In the genomic region with DNA sequence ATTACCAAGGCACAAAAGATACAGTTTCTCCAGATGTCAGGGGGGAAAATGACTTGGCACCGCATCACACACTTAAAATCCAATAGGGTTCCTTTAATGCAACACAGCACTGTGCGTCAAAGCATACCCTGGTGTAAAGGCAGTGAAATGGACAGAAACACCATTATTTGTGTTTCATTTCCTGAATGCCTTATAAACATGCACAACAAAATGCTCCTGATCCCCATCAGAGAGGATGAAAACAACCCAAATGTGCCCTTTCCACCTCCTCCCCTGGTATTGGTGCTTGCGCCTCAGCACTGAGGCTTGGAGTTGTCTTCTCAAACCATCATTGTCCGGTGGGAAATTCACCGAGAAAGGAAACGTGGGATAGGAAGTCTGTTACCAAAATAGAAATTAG, we compare ENCODE assay signal across 8 cellular contexts. TPM values are rescaled to one million over a fixed set of nuclear protein-coding genes. Genes with fewer than 3 reads are reported as not detected.
DNase-seq lines count a peak whose midpoint lies in the region; ATAC-seq and TF ChIP-seq lines count a peak whose summit lies in the region.

No MANE protein-coding gene starts in this region.

- H3K9me3 Mint-ChIP-seq in dendritic cell treated with granulocyte-macrophage colony-stimulating factor and Interleukin-4, amounts not matched to agents 40 ng/mL and 50 ng/mL, for 4 days = no peaks in the 10 kb centered on the region

- no peaks in the 10 kb centered on the region for H3K27me3 Mint-ChIP-seq in dendritic cell treated with granulocyte-macrophage colony-stimulating factor and Interleukin-4, amounts not matched to agents 40 ng/mL and 50 ng/mL, for 4 days

- H3K4me1 ChIP-seq in cardiac muscle cell (ENCODE audit: low read depth) (peaks cover 38% of the 10 kb centered on the region), mesendoderm (ENCODE audit: control insufficient read depth, low read depth, low read length) (no peaks in the 10 kb centered on the region)

- peak overlapping the region; percentile 86 for H3K23ac ChIP-seq in mesendoderm (ENCODE audit: low read length)

- peak overlapping the region; percentile 99 for H3K27ac ChIP-seq in cardiac muscle cell
- no peak overlapping the region for H3K27ac ChIP-seq in mesendoderm (ENCODE audit: low read depth, low read length)

- ATAC-seq in Right ventricle myocardium superior (ENCODE audit: poor library complexity) = no peak
- no peak for ATAC-seq in GM21619 (IDR thresholded peaks at IDR 0.05; ENCODE audit: unreplicated experiment)

- H3K4me3 ChIP-seq in cardiac muscle cell (peak overlapping the region; percentile 53), mesendoderm (ENCODE audit: low read length) (peak overlapping the region; percentile 79)

- no peak overlapping the region for H2AK5ac ChIP-seq in mesendoderm (ENCODE audit: low read length)

- peak overlapping the region; percentile 92 for H3K9ac ChIP-seq in mesendoderm (ENCODE audit: low read length)

- H2BK120ac ChIP-seq in mesendoderm (ENCODE audit: low read depth, low read length) = no peak overlapping the region

- no peak overlapping the region for H2BK5ac ChIP-seq in mesendoderm (ENCODE audit: low read length)

- H3K36me3 ChIP-seq in cardiac muscle cell (no peaks in the 10 kb centered on the region), mesendoderm (ENCODE audit: control insufficient read depth, insufficient read depth, low read length) (no peaks in the 10 kb centered on the region)

- H3K27me3 ChIP-seq in cardiac muscle cell (no peaks in the 10 kb centered on the region), mesendoderm (ENCODE audit: insufficient read depth, low read length, poor library complexity) (no peaks in the 10 kb centered on the region)

- H3K36me3 Mint-ChIP-seq in dendritic cell treated with granulocyte-macrophage colony-stimulating factor and Interleukin-4, amounts not matched to agents 40 ng/mL and 50 ng/mL, for 4 days (ENCODE audit: low read depth) = peaks cover 19% of the 10 kb centered on the region

- H4K8ac ChIP-seq in mesendoderm (ENCODE audit: low read depth, low read length) = no peak overlapping the region

- peak overlapping the region; percentile 25 for H3K18ac ChIP-seq in mesendoderm (ENCODE audit: low read length)

- H3K4me3 Mint-ChIP-seq in dendritic cell treated with granulocyte-macrophage colony-stimulating factor and Interleukin-4, amounts not matched to agents 40 ng/mL and 50 ng/mL, for 4 days = peak overlapping the region; percentile 90

- H3K4me2 ChIP-seq in mesendoderm (ENCODE audit: low read length) = peak overlapping the region; percentile 47

- TF ChIP-seq CTCF in cardiac muscle cell (IDR thresholded peaks at IDR 0.05; ENCODE audit: low read depth, low read length) = no peak

- intact Hi-C loops in Right ventricle myocardium superior (cut with DNase I) = no loop called here
- intact Hi-C loops in dendritic cell treated with granulocyte-macrophage colony-stimulating factor and Interleukin-4, amounts not matched to agents 40 ng/mL and 50 ng/mL, for 4 days (cut with micrococcal nuclease) = loop anchor here (5.0 to 10.0 kb wide), 2 partner anchors 39 to 137 kb away; a partner anchor contains a TSS

- peak overlapping the region; percentile 95 for H3K27ac Mint-ChIP-seq in dendritic cell treated with granulocyte-macrophage colony-stimulating factor and Interleukin-4, amounts not matched to agents 40 ng/mL and 50 ng/mL, for 4 days

- no peak overlapping the region for H4K5ac ChIP-seq in mesendoderm (ENCODE audit: low read length)

- no peaks in the 10 kb centered on the region for H3K9me3 ChIP-seq in cardiac muscle cell (ENCODE audit: low read depth)

- no peak overlapping the region for H3K4ac ChIP-seq in mesendoderm (ENCODE audit: low read depth, low read length)

- WGBS in mesendoderm (ENCODE audit: extremely low coverage, insufficient coverage, low lambda C conversion rate) = no CpG with 5 or more reads among the region's 6 CpGs

- peak in 1 of 2 donors; percentile 57 for DNase-seq in cardiac muscle cell (ENCODE audit: low read depth in 1 of 2, low spot score in 1 of 2)
- DNase-seq in Right ventricle myocardium superior = no peak
- peak; percentile 83 for DNase-seq in RKO (ENCODE audit: low spot score)
- DNase-seq in mesendoderm = peak; percentile 28
- no peak for DNase-seq in NCI-H187 treated with DMSO at 0.1 percent for 48 hours (lab: John Stamatoyannopoulos, UW)
- DNase-seq in stimulated activated CD4-positive, alpha-beta T cell treated with anti-CD3 and anti-CD28 coated beads, Interleukin-2, amount 100 ng/mL, for 48 hours = no peak

- H3K4me1 Mint-ChIP-seq in dendritic cell treated with granulocyte-macrophage colony-stimulating factor and Interleukin-4, amounts not matched to agents 40 ng/mL and 50 ng/mL, for 4 days (ENCODE audit: low read depth) = peaks cover 37% of the 10 kb centered on the region

- peak overlapping the region; percentile 97 for H3K56ac ChIP-seq in mesendoderm (ENCODE audit: low read length)

- H3K79me2 ChIP-seq in mesendoderm (ENCODE audit: control insufficient read depth, insufficient read depth, low read length) = peaks cover 28% of the 10 kb centered on the region

- no peak overlapping the region for H2BK15ac ChIP-seq in mesendoderm (replicated peaks; ENCODE audit: low read depth)

- peaks cover 6% of the 10 kb centered on the region for H3K79me1 ChIP-seq in mesendoderm (ENCODE audit: low read length)

RNA-seq across cellular contexts. Expression of a gene that starts 0.8 kb away (rescaled TPM):
- 54.5 and 85.4 TPM in 2 replicates for total RNA-seq in cardiac muscle cell
- 52.9 and 68.8 TPM in 2 replicates for polyA plus RNA-seq in cardiac muscle cell
- 69.4 TPM for total RNA-seq in Right ventricle myocardium superior
- polyA plus RNA-seq in mesendoderm (2013, experiment 1 of 2) = 48.6 TPM
- 47.5 TPM for polyA plus RNA-seq in mesendoderm (2013, experiment 2 of 2)

RNA-seq across cellular contexts. Expression of a gene that starts 20.9 kb away (rescaled TPM):
- total RNA-seq in cardiac muscle cell (2,925 and 5,217 TPM in 2 replicates), Right ventricle myocardium superior (219 TPM)
- 3,500 and 5,148 TPM in 2 replicates for polyA plus RNA-seq in cardiac muscle cell
- polyA plus RNA-seq in mesendoderm (2013, experiment 1 of 2) = 1.1 TPM
- polyA plus RNA-seq in mesendoderm (2013, experiment 2 of 2) = 1.1 TPM

Comparison
In these comparisons a context has a peak if more than half of its experiments do, and no peak if none do; other contexts are left out.
1. RNA of a gene that starts 20.9 kb away (total RNA-seq): 2,925 to 5,217 TPM in cardiac muscle cell; 219 TPM in Right ventricle myocardium superior (single experiment); every median in the first group is over 10 times any median in the second.
2. DNase-seq: peak in RKO (single experiment) and mesendoderm (single experiment); none in Right ventricle myocardium superior (single experiment), NCI-H187 treated with DMSO at 0.1 percent for 48 hours (single experiment) and stimulated activated CD4-positive, alpha-beta T cell treated with anti-CD3 and anti-CD28 coated beads, Interleukin-2, amount 100 ng/mL, for 48 hours (0 of 2).